In the genomic region with DNA sequence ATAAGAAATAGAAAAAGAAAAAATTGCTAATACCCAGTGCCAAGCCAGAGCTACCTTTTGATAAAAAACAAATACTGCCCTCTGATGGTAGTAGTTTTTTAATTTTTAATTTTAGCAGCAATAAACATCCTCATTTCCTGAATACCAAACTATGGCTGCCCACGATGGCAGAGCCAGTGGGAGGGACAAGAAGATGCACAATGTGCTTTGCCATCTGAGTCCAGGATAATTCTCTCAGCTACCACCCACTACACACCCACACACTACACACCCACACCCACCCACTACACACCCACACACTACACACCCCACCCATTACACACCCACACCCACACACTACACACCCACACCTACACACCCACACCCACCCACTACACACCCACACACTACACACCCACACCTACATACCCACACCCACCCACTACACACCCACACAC, we compare ENCODE assay signal across 8 cellular contexts. TPM values are rescaled to one million over a fixed set of nuclear protein-coding genes. Genes with fewer than 3 reads are reported as not detected.
A peak's percentile ranks its signal among the peaks of the same experiment; 100 is the strongest.
DNase-seq lines count a peak whose midpoint lies in the region; ATAC-seq and TF ChIP-seq lines count a peak whose summit lies in the region.

No MANE protein-coding gene starts in this region.

- POLR2A ChIA-PET in T-cell (lab: Charles Lee), result interaction anchor here in 1 of 2 donors (0.8 kb wide), 1 partner anchor 21 kb away, joined by 4 read pairs; no protein-coding TSS in a partner anchor

- CTCF ChIA-PET in T-cell (lab: Charles Lee), result interaction anchor here (0.5 to 1.2 kb wide), 9 partner anchors 9 to 125 kb away, joined by 3 to 8 read pairs (median 3); no protein-coding TSS in a partner anchor

- H4K20me1 ChIP-seq in BLaER1 treated with 17β-estradiol and CSF1 and Interleukin-3, amounts not matched to agents 10 nM and 100 nM, result no peaks in the 10 kb centered on the region
- no peaks in the 10 kb centered on the region for H4K20me1 ChIP-seq in neural progenitor cell (ENCODE audit: low read depth)

- peak; percentile 34 to 67 (median 56) for ATAC-seq in T-cell (replicated peaks in 1 of 4)
- ATAC-seq in HG02981 (IDR thresholded peaks at IDR 0.05; ENCODE audit: unreplicated experiment), result no peak
- no peak for ATAC-seq in GM19023 (IDR thresholded peaks at IDR 0.05; ENCODE audit: unreplicated experiment)
- no peak for ATAC-seq in omental fat pad (ENCODE audit: low FRiP score)

- H2AFZ ChIP-seq in neural progenitor cell (replicated peaks), result no peak overlapping the region

- TF ChIP-seq CTCF in fibroblast of mammary gland (conservative IDR thresholded peaks at IDR 0.05; ENCODE audit: control insufficient read depth, insufficient read depth, low read depth, low read length) (peak; percentile 10), neural progenitor cell (IDR thresholded peaks at IDR 0.05) (no peak), omental fat pad (IDR thresholded peaks at IDR 0.05) (no peak)

- H3K36me3 ChIP-seq in BLaER1 treated with 17β-estradiol and CSF1 and Interleukin-3, amounts not matched to agents 10 nM and 100 nM, result peaks cover 0 to 3% (median 0%) of the 10 kb centered on the region in 11 experiments; a peak in 2 of 22 replicates
- no peaks in the 10 kb centered on the region for H3K36me3 ChIP-seq in neural progenitor cell

- H3K9me3 ChIP-seq in BLaER1 treated with 17β-estradiol and CSF1 and Interleukin-3, amounts not matched to agents 10 nM and 100 nM (replicated peaks in 1 of 11), result peaks cover 0 to 31% (median 8%) of the 10 kb centered on the region in 11 experiments; a peak in 7 of 22 replicates
- no peaks in the 10 kb centered on the region for H3K9me3 ChIP-seq in neural progenitor cell (ENCODE audit: low read depth)

- no peak overlapping the region for H3K4me3 ChIP-seq in BLaER1 treated with 17β-estradiol and CSF1 and Interleukin-3, amounts not matched to agents 10 nM and 100 nM
- H3K4me3 ChIP-seq in fibroblast of mammary gland (ENCODE audit: control insufficient read depth, low read depth, low read length) (no peak overlapping the region), neural progenitor cell (no peak overlapping the region)

- H3K4me1 Mint-ChIP-seq in T-cell (peaks cover 2 to 11% (median 7%) of the 10 kb centered on the region in 3 donors), neural progenitor cell (no peaks in the 10 kb centered on the region)

- H3K36me3 Mint-ChIP-seq in T-cell (no peaks in the 10 kb centered on the region), neural progenitor cell (no peaks in the 10 kb centered on the region)

- H3K9me3 Mint-ChIP-seq in T-cell (no peaks in the 10 kb centered on the region), neural progenitor cell (no peaks in the 10 kb centered on the region)

- no peaks in the 10 kb centered on the region for H3K79me2 ChIP-seq in neural progenitor cell (ENCODE audit: low read depth)

- no peaks in the 10 kb centered on the region for H3F3A ChIP-seq in neural progenitor cell (ENCODE audit: low read depth)

- H3K4me2 ChIP-seq in BLaER1 treated with 17β-estradiol and CSF1 and Interleukin-3, amounts not matched to agents 10 nM and 100 nM, result peak overlapping the region in 7 of 11 experiments; percentile 20 to 89 (median 67); a peak in 11 of 22 replicates
- H3K4me2 ChIP-seq in neural progenitor cell, result no peak overlapping the region

- H3K9ac ChIP-seq in BLaER1 treated with 17β-estradiol and CSF1 and Interleukin-3, amounts not matched to agents 10 nM and 100 nM, result peak overlapping the region in 1 of 11 experiments; percentile 7; a peak in 2 of 22 replicates
- H3K9ac ChIP-seq in neural progenitor cell, result no peak overlapping the region

- peak overlapping the region in 7 of 11 experiments; percentile 11 to 67 (median 57); a peak in 12 of 22 replicates for H3K27ac ChIP-seq in BLaER1 treated with 17β-estradiol and CSF1 and Interleukin-3, amounts not matched to agents 10 nM and 100 nM
- H3K27ac ChIP-seq in neural progenitor cell, result no peak overlapping the region

- H3K4me3 Mint-ChIP-seq in T-cell (no peak overlapping the region), neural progenitor cell (no peak overlapping the region)

- H3K27me3 Mint-ChIP-seq in T-cell (no peaks in the 10 kb centered on the region), neural progenitor cell (ENCODE audit: insufficient read depth, low read depth) (peaks cover 3% of the 10 kb centered on the region)

- H3K4me1 ChIP-seq in BLaER1 treated with 17β-estradiol and CSF1 and Interleukin-3, amounts not matched to agents 10 nM and 100 nM, result peaks cover 20 to 59% (median 53%) of the 10 kb centered on the region in 10 experiments
- H3K4me1 ChIP-seq in neural progenitor cell, result no peaks in the 10 kb centered on the region

- peak overlapping the region in 1 of 2 donors; percentile 22 for H3K27ac Mint-ChIP-seq in T-cell
- H3K27ac Mint-ChIP-seq in neural progenitor cell, result no peak overlapping the region

- H3K27me3 ChIP-seq in BLaER1 treated with 17β-estradiol and CSF1 and Interleukin-3, amounts not matched to agents 10 nM and 100 nM, result no peaks in the 10 kb centered on the region
- no peaks in the 10 kb centered on the region for H3K27me3 ChIP-seq in neural progenitor cell

- DNase-seq in HCEC 1CT (peak; percentile 24), T-cell (peak in 15 of 34 experiments; percentile 6 to 37 (median 21)), fibroblast of mammary gland (ENCODE audit: low read depth) (peak; percentile 27), neural progenitor cell (ENCODE audit: low spot score) (no peak), omental fat pad (ENCODE audit: low spot score) (no peak)

RNA-seq across cellular contexts. Expression of gene CEP19, which starts 17.8 kb away (rescaled TPM):
- total RNA-seq in T-cell (1 to 10 TPM; 1.6 to 8.5 (median 6.4) TPM), neural progenitor cell (ENCODE audit: low replicate concordance) (7.0 and 7.7 TPM in 2 replicates), omental fat pad (1 to 10 TPM in 2 of 4 donors, under 1 TPM in 2; 0.94 to 2.5 (median 1.2) TPM)

RNA-seq across cellular contexts. Expression of gene PIGX, which starts 18.0 kb away (rescaled TPM):
- total RNA-seq in T-cell, result 10 to 100 TPM; 18.9 to 27.9 (median 22.3) TPM
- 35.5 and 61.4 TPM in 2 replicates for total RNA-seq in neural progenitor cell (ENCODE audit: low replicate concordance)
- 10 to 100 TPM; 13.0 to 19.4 (median 15.6) TPM for total RNA-seq in omental fat pad

RNA-seq across cellular contexts. Expression of gene PAK2, which starts 45.4 kb away (rescaled TPM):
- total RNA-seq in T-cell (10 to 100 TPM; 62.7 to 87.3 (median 76.2) TPM), neural progenitor cell (ENCODE audit: low replicate concordance) (38.1 and 53.6 TPM in 2 replicates), omental fat pad (100 to 1,000 TPM in 1 of 4 donors, 10 to 100 TPM in 3; 50.3 to 108 (median 81.0) TPM)

RNA-seq across cellular contexts. Expression of gene NRROS, which starts 54.7 kb away (rescaled TPM):
- total RNA-seq in T-cell, result 10 to 100 TPM in 4 of 5 donors, 1 to 10 TPM in 1; 7.6 to 16.8 (median 15.6) TPM
- total RNA-seq in neural progenitor cell (ENCODE audit: low replicate concordance), result 0.58 and 1.7 TPM in 2 replicates
- 10 to 100 TPM in 3 of 4 donors, 1 to 10 TPM in 1; 4.3 to 21.0 (median 19.4) TPM for total RNA-seq in omental fat pad

Comparison
In these comparisons a context has a peak if more than half of its experiments do, and no peak if none do; other contexts are left out.
1. DNase-seq: peak in HCEC 1CT (single experiment) and fibroblast of mammary gland (single experiment); none in neural progenitor cell (single experiment) and omental fat pad (single experiment).
2. ATAC-seq: peak in T-cell (4 of 4); none in HG02981 (single experiment), GM19023 (single experiment) and omental fat pad (single experiment).